Comparison of ENCODE assay signal across 8 cellular contexts in the genomic region with DNA sequence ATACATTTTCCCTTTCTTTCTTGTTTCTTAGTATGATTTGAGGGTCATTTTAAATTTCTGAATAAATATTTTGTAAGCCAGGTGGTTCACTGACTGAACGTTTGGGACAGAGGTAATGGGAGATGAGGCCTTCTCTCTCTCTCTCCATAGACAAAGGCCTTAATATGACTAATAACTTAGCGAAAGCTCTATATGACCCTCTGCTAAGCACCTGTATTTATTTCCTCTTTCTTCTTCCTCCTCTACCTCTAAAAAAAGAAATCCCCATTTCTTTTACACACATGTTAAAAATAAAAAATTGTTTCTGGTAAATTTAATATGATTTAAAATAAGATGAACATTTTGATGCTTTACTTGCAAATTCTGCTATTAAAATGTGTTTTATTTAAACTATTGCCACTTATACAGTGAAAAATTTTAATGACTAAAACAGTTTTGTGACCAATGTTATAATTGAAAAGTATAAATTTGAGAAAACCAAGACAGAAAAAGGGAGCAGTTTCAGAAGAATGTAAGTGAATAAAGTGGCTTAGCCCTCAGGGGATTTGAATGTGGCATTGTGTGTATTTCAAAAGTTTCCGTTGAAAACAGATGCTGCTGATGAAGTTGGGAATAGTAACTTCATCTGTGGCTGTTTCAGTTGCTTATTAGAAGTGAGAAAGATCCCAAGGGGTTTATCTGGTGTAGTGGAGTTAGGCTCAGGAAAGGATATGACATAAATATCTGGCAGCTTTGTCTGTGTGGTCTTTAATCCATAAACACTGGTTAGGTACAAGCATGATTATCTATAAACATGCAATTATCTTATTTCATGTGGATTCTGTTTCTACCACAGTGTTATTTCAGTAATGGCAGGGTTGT.
DNase-seq lines count a peak whose midpoint lies in the region; ATAC-seq and TF ChIP-seq lines count a peak whose summit lies in the region.

No MANE protein-coding gene starts in this region.

- H2AFZ ChIP-seq in SU-DHL-6 (ENCODE audit: low read depth, low read length, severe bottlenecking): no peak overlapping the region

- ATAC-seq in activated naive CD4-positive, alpha-beta T cell treated with anti-CD3 and anti-CD28 coated beads, Interleukin-2, amount 50 U/mL, for 72 hours: no peak
- ATAC-seq in HG02973 (IDR thresholded peaks at IDR 0.05; ENCODE audit: unreplicated experiment): peak; percentile 56

- TF ChIP-seq CTCF in SU-DHL-6 (IDR thresholded peaks at IDR 0.05; ENCODE audit: insufficient read depth, low read length, poor library complexity, severe bottlenecking): no peak

- H4K20me1 ChIP-seq in SU-DHL-6 (ENCODE audit: low read depth, low read length): no peaks in the 10 kb centered on the region

- no peaks in the 10 kb centered on the region for H3K9me2 ChIP-seq in SU-DHL-6 (replicated peaks; ENCODE audit: insufficient read depth, low read length)

- peak overlapping the region; percentile 60 for H3K9ac ChIP-seq in SU-DHL-6 (ENCODE audit: low read length)

- H3K4me3 ChIP-seq in SU-DHL-6 (ENCODE audit: insufficient read depth, low read length, poor library complexity, severe bottlenecking): peak overlapping the region; percentile 30

- H3K4me2 ChIP-seq in SU-DHL-6 (ENCODE audit: low read depth, low read length, poor library complexity, severe bottlenecking): peak overlapping the region; percentile 95

- no peaks in the 10 kb centered on the region for H3K9me3 ChIP-seq in SU-DHL-6 (ENCODE audit: insufficient read depth, low read length)

- H3K4me1 Mint-ChIP-seq in activated naive CD4-positive, alpha-beta T cell treated with anti-CD3 and anti-CD28 coated beads, Interleukin-2, amount 50 U/mL, for 24 hours: peaks cover 84% of the 10 kb centered on the region

- peak overlapping the region; percentile 98 for H3K27ac ChIP-seq in SU-DHL-6 (ENCODE audit: low read depth, low read length)

- DNase-seq in activated naive CD4-positive, alpha-beta T cell treated with anti-CD3 and anti-CD28 coated beads, Interleukin-2, amount 50 U/mL, for 72 hours (ENCODE audit: low spot score in 2 of 2): no peak
- DNase-seq in stromal cell of bone marrow (ENCODE audit: low read depth): peak; percentile 32
- DNase-seq in stimulated activated CD4-positive, alpha-beta T cell treated with anti-CD3 and anti-CD28 coated beads, Interleukin-2, amount 100 ng/mL, for 48 hours: no peak
- DNase-seq in SHP77 treated with DMSO at 0.1 percent for 48 hours (lab: John Stamatoyannopoulos, UW): no peak
- no peak for DNase-seq in T-helper 1 cell

- peaks cover 13% of the 10 kb centered on the region for H3K9me3 Mint-ChIP-seq in activated naive CD4-positive, alpha-beta T cell treated with anti-CD3 and anti-CD28 coated beads, Interleukin-2, amount 50 U/mL, for 24 hours
- peaks cover 0 to 5% of the 10 kb centered on the region in 2 donors for H3K9me3 Mint-ChIP-seq in activated naive CD4-positive, alpha-beta T cell treated with anti-CD3 and anti-CD28 coated beads, Interleukin-2, amount 50 U/mL, for 72 hours

- no peaks in the 10 kb centered on the region for H3K36me3 ChIP-seq in SU-DHL-6 (ENCODE audit: low read length)

- peaks cover 95% of the 10 kb centered on the region for H3K79me2 ChIP-seq in SU-DHL-6 (ENCODE audit: insufficient read depth, low read length)

- no peaks in the 10 kb centered on the region for H3K27me3 Mint-ChIP-seq in activated naive CD4-positive, alpha-beta T cell treated with anti-CD3 and anti-CD28 coated beads, Interleukin-2, amount 50 U/mL, for 24 hours

- peaks cover 89% of the 10 kb centered on the region for H3F3A ChIP-seq in SU-DHL-6 (ENCODE audit: insufficient read depth)

- peaks cover 26% of the 10 kb centered on the region for H3K36me3 Mint-ChIP-seq in activated naive CD4-positive, alpha-beta T cell treated with anti-CD3 and anti-CD28 coated beads, Interleukin-2, amount 50 U/mL, for 24 hours
- peaks cover 0 to 10% of the 10 kb centered on the region in 2 donors for H3K36me3 Mint-ChIP-seq in activated naive CD4-positive, alpha-beta T cell treated with anti-CD3 and anti-CD28 coated beads, Interleukin-2, amount 50 U/mL, for 72 hours

- peak overlapping the region; percentile 7 for H3K4me3 Mint-ChIP-seq in activated naive CD4-positive, alpha-beta T cell treated with anti-CD3 and anti-CD28 coated beads, Interleukin-2, amount 50 U/mL, for 24 hours

- no peaks in the 10 kb centered on the region for H3K27me3 ChIP-seq in SU-DHL-6 (ENCODE audit: low read length)

- H3K27ac Mint-ChIP-seq in activated naive CD4-positive, alpha-beta T cell treated with anti-CD3 and anti-CD28 coated beads, Interleukin-2, amount 50 U/mL, for 24 hours: peak overlapping the region; percentile 94
- peak overlapping the region in 1 of 2 donors; percentile 66 for H3K27ac Mint-ChIP-seq in activated naive CD4-positive, alpha-beta T cell treated with anti-CD3 and anti-CD28 coated beads, Interleukin-2, amount 50 U/mL, for 72 hours
